In the genomic region with DNA sequence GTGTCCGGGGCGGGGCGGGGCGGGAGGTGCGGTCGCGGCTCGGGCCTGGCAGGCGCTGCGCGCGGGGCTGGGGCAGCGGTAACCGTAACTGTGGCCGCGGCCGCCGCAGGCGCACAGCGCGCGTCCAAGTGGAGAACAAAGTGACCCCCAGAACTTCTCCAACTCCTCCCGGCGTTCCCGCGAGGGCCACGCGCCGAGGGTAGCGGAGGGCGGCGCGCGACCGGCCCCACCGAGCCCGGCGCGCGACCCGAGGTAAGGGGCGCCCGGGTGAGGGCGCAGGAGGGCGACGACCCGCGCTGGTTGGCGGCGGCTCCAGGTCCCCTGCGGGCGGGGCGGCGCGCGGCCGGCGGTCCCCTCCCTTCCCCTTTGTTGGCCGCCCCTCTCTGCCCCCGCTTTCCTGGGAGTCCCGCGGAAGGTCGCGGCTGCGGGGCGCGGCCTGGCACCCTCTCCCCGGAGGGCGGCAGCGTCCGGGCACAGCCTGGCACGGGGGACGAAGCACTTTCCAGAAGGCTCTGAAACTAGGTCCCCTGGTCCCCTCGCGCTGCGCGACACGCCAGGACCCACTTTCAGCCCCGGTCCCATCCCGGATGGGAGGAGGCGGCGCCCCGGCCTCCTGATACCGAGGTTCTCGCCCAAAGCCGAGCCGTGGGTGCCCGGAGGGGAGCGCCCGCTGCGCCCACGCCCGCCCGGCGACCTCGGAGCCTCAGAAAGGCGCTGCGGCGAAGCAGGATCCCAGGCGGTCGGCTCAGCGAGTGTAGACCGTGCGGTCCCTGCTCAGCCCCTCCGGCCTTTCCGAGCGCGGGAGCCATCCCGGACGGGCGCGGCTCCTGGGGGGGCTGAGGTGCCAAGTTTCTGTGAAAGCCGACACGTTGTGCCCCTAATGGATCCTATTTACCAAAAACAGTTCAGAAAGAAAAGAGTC, we compare ENCODE assay signal across 9 cellular contexts. TPM values are rescaled to one million over a fixed set of nuclear protein-coding genes. Genes with fewer than 3 reads are reported as not detected.
DNase-seq lines count a peak whose midpoint lies in the region; ATAC-seq and TF ChIP-seq lines count a peak whose summit lies in the region.
"Had no signal": no experiment of that assay in that cellular context is flagged by ENCODE, and none has a peak within 500 bp of the region (broad histone marks: within the 10 kb centered on the region; RNA-seq: fewer than 3 reads in every experiment).

TIAM2 (plus strand) TSS at position 75 of the 922 bp plus-strand sequence. CDS start 133,909 bp downstream, outside the sequence.

- POLR2A ChIA-PET in HEK293T (lab: Yijun Ruan, JAX), result interaction anchor here (1.0 kb wide), 1 partner anchor 16 kb away, joined by 3 read pairs; no protein-coding TSS in a partner anchor

- CTCF ChIA-PET in HEK293T (lab: Yijun Ruan, JAX), result no interaction called here

- H3K27me3 ChIP-seq in BE2C (no peaks in the 10 kb centered on the region), osteoblast (ENCODE audit: insufficient read depth, low read length) (no peaks in the 10 kb centered on the region), aorta (ENCODE audit: control insufficient read depth in 1 of 2, insufficient read depth in 2 of 2, low read length in 1 of 2) (no peaks in the 10 kb centered on the region)

- H4K20me1 ChIP-seq in osteoblast (ENCODE audit: insufficient read depth, low read length), result peaks cover 3% of the 10 kb centered on the region

- no peaks in the 10 kb centered on the region for H3K79me2 ChIP-seq in osteoblast (ENCODE audit: insufficient read depth, low read length)

- intact Hi-C loops in aorta (cut with DNase I), result no loop called here

- peak; percentile 61 for DNase-seq in BE2C
- peak; percentile 80 for DNase-seq in HEK293T (ENCODE audit: extremely low spot score)
- peak; percentile 1 to 26 (median 16) for DNase-seq in activated CD8-positive, alpha-beta memory T cell treated with anti-CD3 and anti-CD28 coated beads for 48 hours (ENCODE audit: low read depth in 2 of 3, low spot score in 2 of 3)
- peak; percentile 52 for DNase-seq in germinal center (ENCODE audit: low spot score)
- peak; percentile 93 for DNase-seq in osteoblast (ENCODE audit: insufficient read length, low spot score, missing footprints)
- peak; percentile 54 to 81 for DNase-seq in aorta
- DNase-seq in SIG-M5 treated with dmso at 0.1 percent for 504 hours (lab: John Stamatoyannopoulos, UW; ENCODE audit: unreplicated experiment), result no peak

- WGBS in aorta, 2 donors, result 0 to 1% methylated on average over 73 to 114 of the region's 114 CpGs

- H3K4me3 ChIP-seq in BE2C (ENCODE audit: low read depth, low read length) (peak within 1 kb of the TSS; percentile 82), osteoblast (ENCODE audit: insufficient read depth, low read length) (peak within 1 kb of the TSS; percentile 86), aorta (ENCODE audit: low read length in 2 of 2) (peak within 1 kb of the TSS; percentile 58 to 75)

- TF ChIP-seq CTCF in BE2C (IDR thresholded peaks at IDR 0.05; ENCODE audit: low read depth, low read length), result no peak
- TF ChIP-seq CTCF in osteoblast (IDR thresholded peaks at IDR 0.05; ENCODE audit: extremely low read depth, low read depth, low read length), result no peak

- H3K36me3 ChIP-seq in BE2C (no peaks in the 10 kb centered on the region), osteoblast (ENCODE audit: insufficient read depth, low read length) (no peaks in the 10 kb centered on the region), aorta (ENCODE audit: control insufficient read depth in 1 of 2, insufficient read depth in 2 of 2, low read length in 1 of 2) (no peaks in the 10 kb centered on the region)
- H3K36me3 ChIP-seq: neutrophil had no signal

- ATAC-seq in aorta (ENCODE audit: low FRiP score), result peak; percentile 73
- no peak for ATAC-seq in HG03342 (IDR thresholded peaks at IDR 0.05; ENCODE audit: unreplicated experiment)

- peak within 1 kb of the TSS; percentile 92 for H3K4me2 ChIP-seq in osteoblast (ENCODE audit: insufficient read depth, low read length)

- H3K27ac ChIP-seq in osteoblast (ENCODE audit: low read depth, low read length) (no peak within 1 kb of the TSS), aorta (ENCODE audit: low read depth in 1 of 2, low read length in 2 of 2) (no peak within 1 kb of the TSS)
- H3K27ac ChIP-seq: neutrophil had no signal

- H3K9me3 ChIP-seq in BE2C (no peaks in the 10 kb centered on the region), osteoblast (ENCODE audit: low read depth, low read length) (no peaks in the 10 kb centered on the region), aorta (ENCODE audit: control insufficient read depth, low read length) (no peaks in the 10 kb centered on the region)
- H3K9me3 ChIP-seq: neutrophil had no signal

- H3K4me1 ChIP-seq in BE2C, result no peaks in the 10 kb centered on the region
- peaks cover 5% of the 10 kb centered on the region for H3K4me1 ChIP-seq in osteoblast (ENCODE audit: insufficient read depth, low read length)
- H3K4me1 ChIP-seq in aorta (ENCODE audit: control insufficient read depth in 1 of 2, insufficient read depth in 2 of 2, low read length in 2 of 2), result peaks cover 2 to 3% of the 10 kb centered on the region in 2 donors

- H2AFZ ChIP-seq in osteoblast (ENCODE audit: low read length), result peak within 1 kb of the TSS; percentile 86

TF ChIP-seq in HEK293T, 16 proteins besides CTCF, POLR2A, EP300 and RAD21:
- peak; percentile 47 for TF ChIP-seq L3MBTL2 (conservative IDR thresholded peaks at IDR 0.05)
- no peak for TF ChIP-seq ELF4 (IDR thresholded peaks at IDR 0.05)
- no peak for TF ChIP-seq SP1 (IDR thresholded peaks at IDR 0.05)
- TF ChIP-seq FOXM1 (IDR thresholded peaks at IDR 0.05; ENCODE audit: borderline replicate concordance), result peak; percentile 50; the same call in 1 of the 2 replicates
- TF ChIP-seq BHLHE40 (IDR thresholded peaks at IDR 0.05; ENCODE audit: borderline replicate concordance), result no peak
- no peak for TF ChIP-seq ZNF384 (IDR thresholded peaks at IDR 0.05)
- TF ChIP-seq FOXA1 (IDR thresholded peaks at IDR 0.05), result no peak
- no peak for TF ChIP-seq CTBP1 (IDR thresholded peaks at IDR 0.05; ENCODE audit: borderline replicate concordance)
- TF ChIP-seq NFRKB (IDR thresholded peaks at IDR 0.05), result no peak
- TF ChIP-seq, protein P1, sequence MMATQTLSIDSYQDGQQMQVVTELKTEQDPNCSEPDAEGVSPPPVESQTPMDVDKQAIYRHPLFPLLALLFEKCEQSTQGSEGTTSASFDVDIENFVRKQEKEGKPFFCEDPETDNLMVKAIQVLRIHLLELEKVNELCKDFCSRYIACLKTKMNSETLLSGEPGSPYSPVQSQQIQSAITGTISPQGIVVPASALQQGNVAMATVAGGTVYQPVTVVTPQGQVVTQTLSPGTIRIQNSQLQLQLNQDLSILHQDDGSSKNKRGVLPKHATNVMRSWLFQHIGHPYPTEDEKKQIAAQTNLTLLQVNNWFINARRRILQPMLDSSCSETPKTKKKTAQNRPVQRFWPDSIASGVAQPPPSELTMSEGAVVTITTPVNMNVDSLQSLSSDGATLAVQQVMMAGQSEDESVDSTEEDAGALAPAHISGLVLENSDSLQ (IDR thresholded peaks at IDR 0.05), result no peak
- TF ChIP-seq ARNT (IDR thresholded peaks at IDR 0.05), result no peak

RNA-seq across cellular contexts. Expression of gene TIAM2, which starts in this region (rescaled TPM):
- 2.3 TPM for polyA plus RNA-seq in BE2C (2012; ENCODE audit: insufficient read depth, insufficient read length, low read depth)
- total RNA-seq in osteoblast, result 25.3 and 31.8 TPM in 2 replicates
- total RNA-seq in aorta, result 10 to 100 TPM; 16.1 to 19.9 TPM
- polyA plus RNA-seq in aorta, result 1 to 10 TPM; 1.6 to 7.0 TPM
